ENCODE assay signal across 24 cellular contexts in genomic region chr10:92080244-92080643, GRCh38.
DNase-seq lines count a peak whose midpoint lies in the region; ATAC-seq, FAIRE-seq and TF ChIP-seq lines count a peak whose summit lies in the region.
"Had no signal": no experiment of that assay in that cellular context is flagged by ENCODE, and none has a peak within 500 bp of the region (broad histone marks: within the 10 kb centered on the region; RNA-seq: fewer than 3 reads in every experiment).

No MANE protein-coding gene starts in this region.

- H4K5ac ChIP-seq in H1 (ENCODE audit: insufficient read length, low read depth, low read length), result no peak overlapping the region

- H3K27ac Mint-ChIP-seq in GM23338, result no peak overlapping the region
- no peak overlapping the region for H3K27ac Mint-ChIP-seq in endothelial cell (ENCODE audit: unreplicated experiment)
- H3K27ac Mint-ChIP-seq: CD14-positive monocyte, T-cell had no signal

- H3K79me1 ChIP-seq in H1 (ENCODE audit: low read depth, low read length), result no peaks in the 10 kb centered on the region

- 79% methylated on average over 3 of the region's 3 CpGs; no CpG with 5 or more reads in 1 of the 2 experiments for WGBS in H1 (ENCODE audit: extremely low coverage in 1 of 2, insufficient coverage in 1 of 2, insufficient read length in 1 of 2, insufficient replicate concordance in 2 of 2, low coverage in 1 of 2, low lambda C conversion rate in 2 of 2, missing lambda C conversion rate in 1 of 2), 2 experiments
- 93% methylated on average over 3 of the region's 3 CpGs for WGBS in suprapubic skin

- peak; percentile 80 for ATAC-seq in GM23338
- ATAC-seq in GM21737 (IDR thresholded peaks at IDR 0.05; ENCODE audit: unreplicated experiment), result no peak
- no peak for ATAC-seq in GM19452 (IDR thresholded peaks at IDR 0.05; ENCODE audit: unreplicated experiment)
- ATAC-seq: T-cell had no signal

- no peak overlapping the region for H2BK12ac ChIP-seq in H1 (ENCODE audit: low read depth, low read length)

- TF ChIP-seq POLR2A in H1 (IDR thresholded peaks at IDR 0.05; ENCODE audit: control extremely low read depth in 1 of 2, low read depth in 2 of 2, low read length in 2 of 2) (no peak), suprapubic skin (IDR thresholded peaks at IDR 0.05) (no peak)

- no peak overlapping the region for H3K4me3 Mint-ChIP-seq in GM23338
- H3K4me3 Mint-ChIP-seq in endothelial cell (ENCODE audit: unreplicated experiment), result no peak overlapping the region
- H3K4me3 Mint-ChIP-seq: CD14-positive monocyte, T-cell had no signal

- H3K4me3 ChIP-seq in GM23338, result no peak overlapping the region
- H3K4me3 ChIP-seq in OCI-LY3 (ENCODE audit: low read length), result no peak overlapping the region
- no peak overlapping the region for H3K4me3 ChIP-seq in H1 (ENCODE audit: extremely low read depth in 1 of 4, insufficient read depth in 2 of 4, low read depth in 3 of 4, low read length in 4 of 4)
- no peak overlapping the region for H3K4me3 ChIP-seq in suprapubic skin
- H3K4me3 ChIP-seq: HAP-1, Peyer's patch, SJCRH30 had no signal

- no peak overlapping the region for H3K9ac ChIP-seq in OCI-LY3 (ENCODE audit: low read length)
- H3K9ac ChIP-seq in H1 (replicated peaks in 1 of 4; ENCODE audit: extremely low read depth in 1 of 4, low read depth in 3 of 4, low read length in 3 of 4), result no peak overlapping the region

- no peak overlapping the region for H2BK20ac ChIP-seq in H1 (ENCODE audit: low read length)

- H2AFZ ChIP-seq in GM23338 (no peak overlapping the region), OCI-LY3 (ENCODE audit: low read depth, low read length) (no peak overlapping the region), H1 (ENCODE audit: low read length) (no peak overlapping the region)

- H3K23me2 ChIP-seq in H1 (ENCODE audit: low read depth, low read length), result no peaks in the 10 kb centered on the region

- DNase-seq in GM23338 (ENCODE audit: low spot score) (peak; percentile 33), H1 (ENCODE audit: low read depth in 1 of 2, low spot score in 2 of 2) (no peak), endothelial cell (ENCODE audit: low spot score) (no peak), suprapubic skin (ENCODE audit: low spot score in 2 of 2) (no peak)
- DNase-seq: DMS79, IMR-90, Karpas-422, NCI-H1694, NCI-H2081 treated with DMSO at 0.1 percent for 48 hours, NCI-H510A, NCI-H748 treated with DMSO at 0.1 percent for 48 hours, Peyer's patch, SJCRH30, T-cell had no signal

- H3K9me3 Mint-ChIP-seq in GM23338 (no peaks in the 10 kb centered on the region), endothelial cell (ENCODE audit: unreplicated experiment) (no peaks in the 10 kb centered on the region)
- H3K9me3 Mint-ChIP-seq: T-cell had no signal

- peak; percentile 12; the same call in 1 of the 2 replicates for TF ChIP-seq CTCF in C4-2B (conservative IDR thresholded peaks at IDR 0.05)
- TF ChIP-seq CTCF in GM23338 (conservative IDR thresholded peaks at IDR 0.05; ENCODE audit: low read depth in 2 of 2), result peak; percentile 47 to 72
- peak; percentile 23 for TF ChIP-seq CTCF in OCI-LY3 (IDR thresholded peaks at IDR 0.05; ENCODE audit: low read depth, low read length)
- TF ChIP-seq CTCF in H1 (IDR thresholded peaks at IDR 0.05; ENCODE audit: control extremely low read depth in 1 of 3, insufficient read depth in 1 of 3, low read depth in 1 of 3, low read length in 3 of 3), result peak in 2 of 3 experiments; percentile 29 to 43; a peak in 3 of 4 replicates
- TF ChIP-seq CTCF in endothelial cell (IDR thresholded peaks at IDR 0.05; ENCODE audit: unreplicated experiment), result no peak
- no peak for TF ChIP-seq CTCF in suprapubic skin (IDR thresholded peaks at IDR 0.05)

- H2AK5ac ChIP-seq in H1 (ENCODE audit: low read depth, low read length), result no peak overlapping the region

- no peak overlapping the region for H4K91ac ChIP-seq in H1 (replicated peaks; ENCODE audit: insufficient read length, low read length)

- no peak overlapping the region for H3K14ac ChIP-seq in H1 (ENCODE audit: insufficient read length)

- 0 out of 2 replicates have a peak, but pooled peaks cover 2% of the 10 kb centered on the region for H3F3A ChIP-seq in GM23338 (replicated peaks; ENCODE audit: low read depth)

- no peaks in the 10 kb centered on the region for H3K27me3 Mint-ChIP-seq in GM23338 (ENCODE audit: insufficient read depth, low read depth, poor library complexity)
- peaks cover 2% of the 10 kb centered on the region for H3K27me3 Mint-ChIP-seq in endothelial cell (ENCODE audit: unreplicated experiment)
- H3K27me3 Mint-ChIP-seq: T-cell had no signal

- H2BK15ac ChIP-seq in H1 (ENCODE audit: low read length), result no peak overlapping the region

- no peak overlapping the region for H3K27ac ChIP-seq in C4-2B
- no peak overlapping the region for H3K27ac ChIP-seq in GM23338 (ENCODE audit: low read depth)
- no peak overlapping the region for H3K27ac ChIP-seq in OCI-LY3 (ENCODE audit: low read length)
- H3K27ac ChIP-seq in H1 (ENCODE audit: low read depth, low read length), result no peak overlapping the region
- no peak overlapping the region for H3K27ac ChIP-seq in suprapubic skin
- H3K27ac ChIP-seq: Peyer's patch, SJCRH30 had no signal

- no peak for FAIRE-seq in H1 (lab: Jason Lieb, UNC)
- FAIRE-seq: A204.1, GM12892, GM18507, HTR-8/SVneo had no signal

- no peak overlapping the region for H3K18ac ChIP-seq in H1 (ENCODE audit: extremely low read depth, low read length)

- H4K8ac ChIP-seq in H1 (ENCODE audit: extremely low read depth, insufficient read depth, low read length), result no peak overlapping the region

- H3K4me1 ChIP-seq in GM23338 (ENCODE audit: insufficient read depth) (0 out of 2 replicates have a peak, but pooled peaks cover 5% of the 10 kb centered on the region), OCI-LY3 (ENCODE audit: low read length) (no peaks in the 10 kb centered on the region), H1 (replicated peaks in 1 of 4; ENCODE audit: control insufficient read depth in 3 of 4, insufficient read depth in 4 of 4, low read length in 3 of 4) (no peaks in the 10 kb centered on the region), suprapubic skin (no peaks in the 10 kb centered on the region)
- H3K4me1 ChIP-seq: HAP-1, Peyer's patch, SJCRH30 had no signal

- H2BK120ac ChIP-seq in H1 (replicated peaks; ENCODE audit: low read depth, low read length), result no peak overlapping the region

- H2BK5ac ChIP-seq in H1 (ENCODE audit: low read depth, low read length), result no peak overlapping the region

- H3K36me3 ChIP-seq in GM23338 (ENCODE audit: insufficient read depth) (no peaks in the 10 kb centered on the region), OCI-LY3 (replicated peaks; ENCODE audit: low read depth, low read length) (no peaks in the 10 kb centered on the region), H1 (ENCODE audit: control insufficient read depth in 2 of 4, insufficient read depth in 4 of 4, low read length in 3 of 4) (no peaks in the 10 kb centered on the region), suprapubic skin (peaks cover 22% of the 10 kb centered on the region)
- H3K36me3 ChIP-seq: HAP-1, SJCRH30 had no signal

- no peak overlapping the region for H3K23ac ChIP-seq in H1 (ENCODE audit: insufficient read length)

- H3K79me2 ChIP-seq in GM23338 (replicated peaks; ENCODE audit: insufficient read depth) (no peaks in the 10 kb centered on the region), OCI-LY3 (ENCODE audit: low read length) (no peaks in the 10 kb centered on the region), H1 (ENCODE audit: control insufficient read depth in 1 of 2, insufficient read depth in 2 of 2, low read length in 2 of 2) (no peaks in the 10 kb centered on the region)

- H3K4me2 ChIP-seq in GM23338 (no peak overlapping the region), OCI-LY3 (ENCODE audit: low read length) (no peak overlapping the region), H1 (ENCODE audit: insufficient read depth in 1 of 2, low read depth in 2 of 2, low read length in 2 of 2) (no peak overlapping the region)

- H3K4me1 Mint-ChIP-seq in GM23338 (peaks cover 9% of the 10 kb centered on the region), endothelial cell (ENCODE audit: unreplicated experiment) (peaks cover 11% of the 10 kb centered on the region)
- H3K4me1 Mint-ChIP-seq: T-cell had no signal

- TF ChIP-seq EP300 in H1 (IDR thresholded peaks at IDR 0.05; ENCODE audit: borderline replicate concordance in 1 of 2, low read depth in 2 of 2, low read length in 2 of 2), result no peak
- no peak for TF ChIP-seq EP300 in suprapubic skin (IDR thresholded peaks at IDR 0.05)

- H3K36me3 Mint-ChIP-seq in GM23338 (ENCODE audit: low read depth) (no peaks in the 10 kb centered on the region), endothelial cell (ENCODE audit: low read depth, unreplicated experiment) (peaks cover 4% of the 10 kb centered on the region)

- H3K56ac ChIP-seq in H1 (replicated peaks; ENCODE audit: insufficient read length, low read depth, low read length), result no peak overlapping the region

- H3K4ac ChIP-seq in H1 (replicated peaks; ENCODE audit: insufficient read length, low read depth, low read length), result no peak overlapping the region

- POLR2A ChIA-PET in H1 (lab: Charles Lee; ENCODE audit: partially characterized antibody), result no interaction called here

- H4K20me1 ChIP-seq in GM23338 (replicated peaks; ENCODE audit: insufficient read depth) (no peaks in the 10 kb centered on the region; the same call in 1 of the 2 replicates), OCI-LY3 (ENCODE audit: insufficient read depth, low read length) (no peaks in the 10 kb centered on the region), H1 (replicated peaks in 1 of 2; ENCODE audit: control insufficient read depth in 1 of 2, insufficient read depth in 2 of 2, low read length in 2 of 2) (no peaks in the 10 kb centered on the region)

- H3K9me3 ChIP-seq in OCI-LY3 (ENCODE audit: insufficient read depth, low read length) (no peaks in the 10 kb centered on the region), H1 (ENCODE audit: insufficient read depth in 2 of 2, low read depth in 1 of 2, low read length in 1 of 2) (no peaks in the 10 kb centered on the region), suprapubic skin (no peaks in the 10 kb centered on the region)
- H3K9me3 ChIP-seq: HAP-1, Peyer's patch, SJCRH30 had no signal

- no peaks in the 10 kb centered on the region for H3K9me2 ChIP-seq in GM23338 (ENCODE audit: insufficient read depth)

- TF ChIP-seq RAD21 in H1 (IDR thresholded peaks at IDR 0.05 in 1 of 2, conservative IDR thresholded peaks at IDR 0.05 in 1 of 2; ENCODE audit: low read depth in 2 of 2, low read length in 2 of 2), result peak; percentile 66

- CTCF ChIA-PET in H1 (lab: Charles Lee; ENCODE audit: partially characterized antibody), result interaction anchor here (0.6 to 1.2 kb wide), 4 partner anchors 25 to 1831 kb away, joined by 3 to 4 read pairs (median 4); no protein-coding TSS in a partner anchor

- no peaks in the 10 kb centered on the region for H3K27me3 ChIP-seq in GM23338 (ENCODE audit: insufficient read depth)
- no peaks in the 10 kb centered on the region for H3K27me3 ChIP-seq in OCI-LY3 (ENCODE audit: low read depth, low read length)
- no peaks in the 10 kb centered on the region for H3K27me3 ChIP-seq in H1 (replicated peaks in 1 of 4; ENCODE audit: control insufficient read depth in 3 of 4, extremely low read depth in 1 of 4, insufficient read depth in 3 of 4, low read length in 3 of 4)
- H3K27me3 ChIP-seq in suprapubic skin, result no peaks in the 10 kb centered on the region
- H3K27me3 ChIP-seq: Peyer's patch, SJCRH30 had no signal

TF ChIP-seq in GM23338, 12 proteins besides CTCF, POLR2A, EP300 and RAD21 (continues in another document):
- TF ChIP-seq EZH2phosphoT487 (IDR thresholded peaks at IDR 0.05; ENCODE audit: unreplicated experiment), result no peak

TF ChIP-seq in H1, 55 proteins besides CTCF, POLR2A, EP300 and RAD21 (continues in another document):
- TF ChIP-seq JUND (IDR thresholded peaks at IDR 0.05; ENCODE audit: low read length), result no peak

Comparison
In these comparisons a context has a peak if more than half of its experiments do, and no peak if none do; other contexts are left out.
1. CTCF ChIP-seq: peak in C4-2B (single experiment), GM23338 (2 of 2), OCI-LY3 (single experiment) and H1 (2 of 3); none in endothelial cell (single experiment) and suprapubic skin (0 of 2).